1 cellular context compared by ENCODE assay signal in the genomic region with DNA sequence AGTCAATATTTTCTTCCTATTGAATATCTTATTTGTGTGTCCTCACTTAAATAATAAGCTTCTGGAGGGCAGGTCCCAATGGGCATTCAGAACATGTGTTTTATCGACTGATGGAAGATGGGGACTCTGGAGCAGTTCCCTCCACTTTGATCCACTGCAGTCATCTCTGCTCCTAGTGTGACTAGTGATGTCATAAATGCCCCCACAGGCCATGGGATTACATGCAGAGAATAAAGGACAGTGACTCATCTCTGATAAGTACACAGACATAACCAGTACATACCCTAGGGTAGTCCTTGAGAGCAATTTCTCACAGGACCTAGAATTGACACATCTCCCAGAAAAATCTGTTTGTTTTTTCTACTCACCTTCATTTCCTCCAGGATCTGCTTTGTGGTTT.
TF ChIP-seq lines count a peak whose summit lies in the region.

No MANE protein-coding gene starts in this region.

TF ChIP-seq in A549, 52 proteins besides CTCF, POLR2A, EP300 and RAD21 (continued from another document):
- TF ChIP-seq, protein P1, sequence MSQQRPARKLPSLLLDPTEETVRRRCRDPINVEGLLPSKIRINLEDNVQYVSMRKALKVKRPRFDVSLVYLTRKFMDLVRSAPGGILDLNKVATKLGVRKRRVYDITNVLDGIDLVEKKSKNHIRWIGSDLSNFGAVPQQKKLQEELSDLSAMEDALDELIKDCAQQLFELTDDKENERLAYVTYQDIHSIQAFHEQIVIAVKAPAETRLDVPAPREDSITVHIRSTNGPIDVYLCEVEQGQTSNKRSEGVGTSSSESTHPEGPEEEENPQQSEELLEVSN (IDR thresholded peaks at IDR 0.05; ENCODE audit: borderline replicate concordance, low read depth): peak; percentile 56; the same call in 1 of the 2 replicates
- TF ChIP-seq NPAS2 (CRISPR knock-in tag; IDR thresholded peaks at IDR 0.05; ENCODE audit: borderline replicate concordance) (no peak), GATA3 (IDR thresholded peaks at IDR 0.05; ENCODE audit: borderline replicate concordance) (peak; percentile 51; the same call in 1 of the 2 replicates), EHF (CRISPR knock-in tag; IDR thresholded peaks at IDR 0.05) (no peak)
